In the genomic region with DNA sequence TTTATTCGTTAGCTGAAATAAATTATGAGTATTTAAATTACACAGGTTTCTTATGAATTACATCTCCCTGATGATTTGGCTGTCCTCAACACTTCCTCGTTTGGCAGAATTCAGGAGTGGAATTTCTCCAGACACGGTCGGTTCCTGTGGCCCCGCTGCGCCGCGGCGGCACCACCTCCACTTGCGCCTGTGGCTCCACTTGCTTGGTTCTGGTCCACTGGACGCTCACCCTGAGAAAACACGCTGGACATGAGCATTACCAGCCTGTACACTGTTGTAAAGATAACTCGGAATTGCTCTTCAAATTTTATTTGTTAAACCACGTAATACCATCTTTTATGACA, we compare ENCODE assay signal across 1 cellular context.
TF ChIP-seq lines count a peak whose summit lies in the region.

No MANE protein-coding gene starts in this region.

TF ChIP-seq in GM12878, 131 proteins besides CTCF, POLR2A, EP300 and RAD21 (continued from another document):
- TF ChIP-seq, protein P1, sequence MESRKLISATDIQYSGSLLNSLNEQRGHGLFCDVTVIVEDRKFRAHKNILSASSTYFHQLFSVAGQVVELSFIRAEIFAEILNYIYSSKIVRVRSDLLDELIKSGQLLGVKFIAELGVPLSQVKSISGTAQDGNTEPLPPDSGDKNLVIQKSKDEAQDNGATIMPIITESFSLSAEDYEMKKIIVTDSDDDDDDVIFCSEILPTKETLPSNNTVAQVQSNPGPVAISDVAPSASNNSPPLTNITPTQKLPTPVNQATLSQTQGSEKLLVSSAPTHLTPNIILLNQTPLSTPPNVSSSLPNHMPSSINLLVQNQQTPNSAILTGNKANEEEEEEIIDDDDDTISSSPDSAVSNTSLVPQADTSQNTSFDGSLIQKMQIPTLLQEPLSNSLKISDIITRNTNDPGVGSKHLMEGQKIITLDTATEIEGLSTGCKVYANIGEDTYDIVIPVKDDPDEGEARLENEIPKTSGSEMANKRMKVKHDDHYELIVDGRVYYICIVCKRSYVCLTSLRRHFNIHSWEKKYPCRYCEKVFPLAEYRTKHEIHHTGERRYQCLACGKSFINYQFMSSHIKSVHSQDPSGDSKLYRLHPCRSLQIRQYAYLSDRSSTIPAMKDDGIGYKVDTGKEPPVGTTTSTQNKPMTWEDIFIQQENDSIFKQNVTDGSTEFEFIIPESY (IDR thresholded peaks at IDR 0.05), result no peak
- TF ChIP-seq, protein P2, sequence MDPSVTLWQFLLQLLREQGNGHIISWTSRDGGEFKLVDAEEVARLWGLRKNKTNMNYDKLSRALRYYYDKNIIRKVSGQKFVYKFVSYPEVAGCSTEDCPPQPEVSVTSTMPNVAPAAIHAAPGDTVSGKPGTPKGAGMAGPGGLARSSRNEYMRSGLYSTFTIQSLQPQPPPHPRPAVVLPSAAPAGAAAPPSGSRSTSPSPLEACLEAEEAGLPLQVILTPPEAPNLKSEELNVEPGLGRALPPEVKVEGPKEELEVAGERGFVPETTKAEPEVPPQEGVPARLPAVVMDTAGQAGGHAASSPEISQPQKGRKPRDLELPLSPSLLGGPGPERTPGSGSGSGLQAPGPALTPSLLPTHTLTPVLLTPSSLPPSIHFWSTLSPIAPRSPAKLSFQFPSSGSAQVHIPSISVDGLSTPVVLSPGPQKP (IDR thresholded peaks at IDR 0.05; ENCODE audit: low read depth, low read length), result no peak
- TF ChIP-seq CHD4 (IDR thresholded peaks at IDR 0.05) (no peak), MYB (IDR thresholded peaks at IDR 0.05; ENCODE audit: borderline replicate concordance, low read depth, low read length) (no peak), MEF2B (IDR thresholded peaks at IDR 0.05; ENCODE audit: partially characterized antibody, poor library complexity, severe bottlenecking) (no peak), ZNF622 (IDR thresholded peaks at IDR 0.05) (no peak), SMAD1 (IDR thresholded peaks at IDR 0.05; ENCODE audit: low read depth, partially characterized antibody) (no peak), TBL1XR1 (IDR thresholded peaks at IDR 0.05; ENCODE audit: low read depth, low read length) (no peak), ZNF217 (IDR thresholded peaks at IDR 0.05) (no peak), EZH2 (IDR thresholded peaks at IDR 0.05; ENCODE audit: borderline replicate concordance, control insufficient read depth, low read depth, low read length) (no peak), CBFB (IDR thresholded peaks at IDR 0.05; ENCODE audit: low read depth) (0 out of 2 replicates have a peak, but pooled peaks have one; percentile 1), KLF5 (IDR thresholded peaks at IDR 0.05; ENCODE audit: partially characterized antibody) (peak; percentile 14), RFX5 (IDR thresholded peaks at IDR 0.05; ENCODE audit: low read depth, low read length) (no peak), HDAC2 (IDR thresholded peaks at IDR 0.05) (no peak), CHD1 (IDR thresholded peaks at IDR 0.05; ENCODE audit: low read depth, low read length) (no peak)
- TF ChIP-seq, protein P3, sequence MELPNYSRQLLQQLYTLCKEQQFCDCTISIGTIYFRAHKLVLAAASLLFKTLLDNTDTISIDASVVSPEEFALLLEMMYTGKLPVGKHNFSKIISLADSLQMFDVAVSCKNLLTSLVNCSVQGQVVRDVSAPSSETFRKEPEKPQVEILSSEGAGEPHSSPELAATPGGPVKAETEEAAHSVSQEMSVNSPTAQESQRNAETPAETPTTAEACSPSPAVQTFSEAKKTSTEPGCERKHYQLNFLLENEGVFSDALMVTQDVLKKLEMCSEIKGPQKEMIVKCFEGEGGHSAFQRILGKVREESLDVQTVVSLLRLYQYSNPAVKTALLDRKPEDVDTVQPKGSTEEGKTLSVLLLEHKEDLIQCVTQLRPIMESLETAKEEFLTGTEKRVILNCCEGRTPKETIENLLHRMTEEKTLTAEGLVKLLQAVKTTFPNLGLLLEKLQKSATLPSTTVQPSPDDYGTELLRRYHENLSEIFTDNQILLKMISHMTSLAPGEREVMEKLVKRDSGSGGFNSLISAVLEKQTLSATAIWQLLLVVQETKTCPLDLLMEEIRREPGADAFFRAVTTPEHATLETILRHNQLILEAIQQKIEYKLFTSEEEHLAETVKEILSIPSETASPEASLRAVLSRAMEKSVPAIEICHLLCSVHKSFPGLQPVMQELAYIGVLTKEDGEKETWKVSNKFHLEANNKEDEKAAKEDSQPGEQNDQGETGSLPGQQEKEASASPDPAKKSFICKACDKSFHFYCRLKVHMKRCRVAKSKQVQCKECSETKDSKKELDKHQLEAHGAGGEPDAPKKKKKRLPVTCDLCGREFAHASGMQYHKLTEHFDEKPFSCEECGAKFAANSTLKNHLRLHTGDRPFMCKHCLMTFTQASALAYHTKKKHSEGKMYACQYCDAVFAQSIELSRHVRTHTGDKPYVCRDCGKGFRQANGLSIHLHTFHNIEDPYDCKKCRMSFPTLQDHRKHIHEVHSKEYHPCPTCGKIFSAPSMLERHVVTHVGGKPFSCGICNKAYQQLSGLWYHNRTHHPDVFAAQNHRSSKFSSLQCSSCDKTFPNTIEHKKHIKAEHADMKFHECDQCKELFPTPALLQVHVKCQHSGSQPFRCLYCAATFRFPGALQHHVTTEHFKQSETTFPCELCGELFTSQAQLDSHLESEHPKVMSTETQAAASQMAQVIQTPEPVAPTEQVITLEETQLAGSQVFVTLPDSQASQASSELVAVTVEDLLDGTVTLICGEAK (IDR thresholded peaks at IDR 0.05; ENCODE audit: borderline replicate concordance), result 0 out of 2 replicates have a peak, but pooled peaks have one; percentile 9
